17 cellular contexts compared by ENCODE assay signal in genomic region chr2:118576109-118576855, GRCh38.
A peak's percentile ranks its signal among the peaks of the same experiment; 100 is the strongest.
DNase-seq lines count a peak whose midpoint lies in the region; ATAC-seq and TF ChIP-seq lines count a peak whose summit lies in the region.
"Had no signal": no experiment of that assay in that cellular context is flagged by ENCODE, and none has a peak within 500 bp of the region (broad histone marks: within the 10 kb centered on the region; RNA-seq: fewer than 3 reads in every experiment).

No MANE protein-coding gene starts in this region.

- H4K20me1 ChIP-seq in osteoblast (ENCODE audit: insufficient read depth, low read length) = no peaks in the 10 kb centered on the region
- H4K20me1 ChIP-seq: BLaER1 treated with 17β-estradiol and CSF1 and Interleukin-3, amounts not matched to agents 10 nM and 100 nM had no signal

- no peak overlapping the region for H3K4me3 ChIP-seq in fibroblast of mammary gland (ENCODE audit: control insufficient read depth, low read depth, low read length)
- no peak overlapping the region for H3K4me3 ChIP-seq in osteoblast (ENCODE audit: insufficient read depth, low read length)
- H3K4me3 ChIP-seq in stomach = no peak overlapping the region
- H3K4me3 ChIP-seq: BLaER1 treated with 17β-estradiol and CSF1 and Interleukin-3, amounts not matched to agents 10 nM and 100 nM had no signal

- ATAC-seq in HG02885 (IDR thresholded peaks at IDR 0.05; ENCODE audit: poor library complexity, unreplicated experiment) = no peak
- ATAC-seq: Panc1 had no signal

- no peaks in the 10 kb centered on the region for H3K79me2 ChIP-seq in osteoblast (ENCODE audit: insufficient read depth, low read length)

- WGBS in stomach, 5 donors = 22 to 39% (median 31%) methylated on average over 3 of the region's 3 CpGs

- TF ChIP-seq CTCF in fibroblast of mammary gland (conservative IDR thresholded peaks at IDR 0.05; ENCODE audit: control insufficient read depth, insufficient read depth, low read depth, low read length) (no peak), osteoblast (IDR thresholded peaks at IDR 0.05; ENCODE audit: extremely low read depth, low read depth, low read length) (no peak), stomach (IDR thresholded peaks at IDR 0.05) (no peak)

- H2AFZ ChIP-seq in osteoblast (ENCODE audit: low read length) = peak overlapping the region; percentile 56

- no peak for TF ChIP-seq EP300 in stomach (IDR thresholded peaks at IDR 0.05)

- H3K4me1 ChIP-seq in osteoblast (ENCODE audit: insufficient read depth, low read length) = peaks cover 3% of the 10 kb centered on the region
- H3K4me1 ChIP-seq in stomach = no peaks in the 10 kb centered on the region

- peak; percentile 58 for DNase-seq in AG08395 (ENCODE audit: low spot score)
- DNase-seq in GM03348 (ENCODE audit: low spot score) = peak; percentile 67
- peak; percentile 59 for DNase-seq in fibroblast of mammary gland (ENCODE audit: low read depth)
- DNase-seq in osteoblast (ENCODE audit: insufficient read length, low spot score, missing footprints) = no peak
- DNase-seq in activated CD4-positive, alpha-beta T cell treated with anti-CD3 and anti-CD28 coated beads for 48 hours = no peak
- no peak for DNase-seq in stomach
- no peak for DNase-seq in cortex of kidney (lab: John Stamatoyannopoulos, UW)
- DNase-seq: ACHN, EL, KG1, NCI-H1092 treated with DMSO at 0.1 percent for 48 hours, NCI-H1694, NCI-H748 treated with DMSO at 0.1 percent for 48 hours, SHP77 had no signal

- TF ChIP-seq POLR2A in stomach (IDR thresholded peaks at IDR 0.05) = no peak

- H3K4me2 ChIP-seq in osteoblast (ENCODE audit: insufficient read depth, low read length) = no peak overlapping the region
- H3K4me2 ChIP-seq: BLaER1 treated with 17β-estradiol and CSF1 and Interleukin-3, amounts not matched to agents 10 nM and 100 nM had no signal

- H3K27ac ChIP-seq in osteoblast (ENCODE audit: low read depth, low read length) (peak overlapping the region; percentile 1), stomach (no peak overlapping the region)
- H3K27ac ChIP-seq: BLaER1 treated with 17β-estradiol and CSF1 and Interleukin-3, amounts not matched to agents 10 nM and 100 nM had no signal

- H3K36me3 ChIP-seq in osteoblast (ENCODE audit: insufficient read depth, low read length) = no peaks in the 10 kb centered on the region
- no peaks in the 10 kb centered on the region for H3K36me3 ChIP-seq in stomach
- H3K36me3 ChIP-seq: BLaER1 treated with 17β-estradiol and CSF1 and Interleukin-3, amounts not matched to agents 10 nM and 100 nM had no signal

- H3K27me3 ChIP-seq in osteoblast (ENCODE audit: insufficient read depth, low read length) (no peaks in the 10 kb centered on the region), stomach (peaks cover 0 to 9% (median 3%) of the 10 kb centered on the region in 3 donors)
- H3K27me3 ChIP-seq: BLaER1 treated with 17β-estradiol and CSF1 and Interleukin-3, amounts not matched to agents 10 nM and 100 nM had no signal

- H3K9me3 ChIP-seq in osteoblast (ENCODE audit: low read depth, low read length) = no peaks in the 10 kb centered on the region
- H3K9me3 ChIP-seq in stomach = no peaks in the 10 kb centered on the region
- H3K9me3 ChIP-seq: BLaER1 treated with 17β-estradiol and CSF1 and Interleukin-3, amounts not matched to agents 10 nM and 100 nM had no signal

- intact Hi-C loops in stomach (cut with DNase I; ENCODE audit: low total_unique reads) = no loop called here

Comparison
In these comparisons a context has a peak if more than half of its experiments do, and no peak if none do; other contexts are left out.
1. DNase-seq: peak in AG08395 (single experiment), GM03348 (single experiment) and fibroblast of mammary gland (single experiment); none in osteoblast (single experiment), activated CD4-positive, alpha-beta T cell treated with anti-CD3 and anti-CD28 coated beads for 48 hours (single experiment), stomach (single experiment) and cortex of kidney (single experiment).